In genomic region chr10:93494494-93494893, GRCh38 we compare ENCODE assay signal across 20 cellular contexts. TPM values are rescaled to one million over a fixed set of nuclear protein-coding genes. Genes with fewer than 3 reads are reported as not detected.
A peak's percentile ranks its signal among the peaks of the same experiment; 100 is the strongest.
DNase-seq lines count a peak whose midpoint lies in the region; ATAC-seq, FAIRE-seq and TF ChIP-seq lines count a peak whose summit lies in the region.
"Had no signal": no experiment of that assay in that cellular context is flagged by ENCODE, and none has a peak within 500 bp of the region (broad histone marks: within the 10 kb centered on the region; RNA-seq: fewer than 3 reads in every experiment).

No MANE protein-coding gene starts in this region.

- CTCF ChIA-PET in HCT116 (lab: Charles Lee) = interaction anchor here (1.6 kb wide), 1 partner anchor 11 kb away, joined by 6 read pairs; no protein-coding TSS in a partner anchor
- CTCF ChIA-PET in OCI-LY7 (lab: Charles Lee; ENCODE audit: unreplicated experiment) = no interaction called here
- CTCF ChIA-PET in HepG2 (lab: Yijun Ruan, JAX; ENCODE audit: low intra/inter-chr PET ratio, low total read pairs) = no interaction called here

- H4K20me1 ChIP-seq in HCT116 (ENCODE audit: insufficient read depth) (no peaks in the 10 kb centered on the region), OCI-LY7 (ENCODE audit: insufficient read depth, low read length) (0 out of 2 replicates have a peak, but pooled peaks cover 4% of the 10 kb centered on the region), HepG2 (ENCODE audit: insufficient read depth, low read length) (no peaks in the 10 kb centered on the region)

- H3K23ac ChIP-seq in mesenchymal stem cell (ENCODE audit: low read length in 2 of 2) = no peak overlapping the region

- H3K4me3 Mint-ChIP-seq in type B pancreatic cell = peak overlapping the region; percentile 19

- no peak overlapping the region for H3K18ac ChIP-seq in mesenchymal stem cell (ENCODE audit: low read depth in 1 of 2, low read length in 2 of 2)

- no peaks in the 10 kb centered on the region for H3K9me2 ChIP-seq in HCT116 (ENCODE audit: insufficient read depth)
- no peaks in the 10 kb centered on the region for H3K9me2 ChIP-seq in OCI-LY7 (ENCODE audit: insufficient read depth, low read length)

- no peak overlapping the region for H3K27ac Mint-ChIP-seq in type B pancreatic cell
- H3K27ac Mint-ChIP-seq: CD4-positive, alpha-beta memory T cell had no signal

- H3K36me3 Mint-ChIP-seq in type B pancreatic cell = no peaks in the 10 kb centered on the region

- BruUV-seq in HCT116 (replicated peaks; lab: Mats Ljungman, UMichigan) = no TSS peak
- no TSS peak for BruUV-seq in OCI-LY7 (replicated peaks; lab: Mats Ljungman, UMichigan)
- BruUV-seq in HepG2 (replicated peaks; lab: Mats Ljungman, UMichigan) = no TSS peak

- FAIRE-seq in HepG2 (lab: Jason Lieb, UNC) = no peak
- FAIRE-seq: GM12878, K562 had no signal

- H3K9ac ChIP-seq in HCT116 (ENCODE audit: low read length) (no peak overlapping the region), mesenchymal stem cell (ENCODE audit: low read length) (no peak overlapping the region), HepG2 (ENCODE audit: insufficient read depth, low read depth, low read length) (no peak overlapping the region)

- H3K9me3 Mint-ChIP-seq in type B pancreatic cell = no peaks in the 10 kb centered on the region
- H3K9me3 Mint-ChIP-seq: CD4-positive, alpha-beta memory T cell had no signal

- TF ChIP-seq EP300 in HepG2 (IDR thresholded peaks at IDR 0.05; ENCODE audit: low read depth in 2 of 2, low read length in 2 of 2) = no peak
- no peak for TF ChIP-seq EP300 in HepG2 (CRISPR knock-in tag; IDR thresholded peaks at IDR 0.05; ENCODE audit: borderline replicate concordance)

- no peak overlapping the region for H3K27ac ChIP-seq in HCT116 (ENCODE audit: low read depth, low read length)
- no peak overlapping the region for H3K27ac ChIP-seq in OCI-LY7 (ENCODE audit: low read depth, low read length, poor library complexity, severe bottlenecking)
- H3K27ac ChIP-seq in mesenchymal stem cell (ENCODE audit: low read length, poor library complexity, severe bottlenecking) = no peak overlapping the region
- H3K27ac ChIP-seq in aorta (ENCODE audit: low read depth in 1 of 2, low read length in 2 of 2) = no peak overlapping the region
- no peak overlapping the region for H3K27ac ChIP-seq in HepG2 (ENCODE audit: extremely low read length, insufficient read depth, low read length)
- H3K27ac ChIP-seq: C4-2B, HL-60 had no signal

- H2BK120ac ChIP-seq in mesenchymal stem cell (ENCODE audit: low read depth, low read length) = no peak overlapping the region

- ATAC-seq in HCT116 = no peak
- ATAC-seq in aorta (ENCODE audit: low FRiP score) = no peak
- ATAC-seq in HepG2 = no peak
- ATAC-seq: GM12878, K562 had no signal

- no peak overlapping the region for H2BK5ac ChIP-seq in mesenchymal stem cell (ENCODE audit: low read depth, low read length, poor library complexity, severe bottlenecking)

- H2AFZ ChIP-seq in HCT116 (ENCODE audit: low read depth, low read length, poor library complexity, severe bottlenecking) (peak overlapping the region; percentile 31), OCI-LY7 (ENCODE audit: low read length) (peak overlapping the region; percentile 90; the same call in 1 of the 2 replicates), mesenchymal stem cell (ENCODE audit: low read depth, low read length) (no peak overlapping the region), HepG2 (ENCODE audit: low read length) (no peak overlapping the region)

- no peaks in the 10 kb centered on the region for H3K27me3 Mint-ChIP-seq in type B pancreatic cell
- H3K27me3 Mint-ChIP-seq: CD4-positive, alpha-beta memory T cell had no signal

- H2BK12ac ChIP-seq in mesenchymal stem cell (ENCODE audit: low read length in 2 of 2) = no peak overlapping the region

- no peak overlapping the region for H4K8ac ChIP-seq in mesenchymal stem cell (ENCODE audit: low read length)

- RAD21 ChIA-PET in HCT116 (lab: Charles Lee; ENCODE audit: low non-redundant PET in 1 of 2, low total read pairs in 2 of 2, uncharacterized antibody in 2 of 2, unreplicated experiment in 2 of 2) = no interaction called here

- H3K27me3 ChIP-seq in HCT116 (ENCODE audit: insufficient read depth, low read length) (no peaks in the 10 kb centered on the region), mesenchymal stem cell (ENCODE audit: control insufficient read depth in 1 of 2, insufficient read depth in 1 of 2, low read length in 2 of 2) (no peaks in the 10 kb centered on the region), aorta (ENCODE audit: control insufficient read depth in 1 of 2, insufficient read depth in 2 of 2, low read length in 1 of 2) (no peaks in the 10 kb centered on the region), HepG2 (ENCODE audit: control insufficient read depth in 1 of 2, insufficient read depth in 2 of 2, low read length in 2 of 2) (no peaks in the 10 kb centered on the region; a peak in 2 of 5 replicates)

- no peak overlapping the region for H3K4ac ChIP-seq in mesenchymal stem cell (ENCODE audit: low read depth in 1 of 2, low read length in 2 of 2)

- H3K4me3 ChIP-seq in HCT116 (replicated peaks in 1 of 2; ENCODE audit: low read depth in 1 of 2, low read length in 2 of 2) (no peak overlapping the region), OCI-LY7 (ENCODE audit: low read depth, low read length, poor library complexity, severe bottlenecking) (no peak overlapping the region), mesenchymal stem cell (ENCODE audit: insufficient read depth in 1 of 2, low read depth in 1 of 2, low read length in 2 of 2) (no peak overlapping the region), aorta (ENCODE audit: low read length in 2 of 2) (no peak overlapping the region), HepG2 (replicated peaks in 1 of 3; ENCODE audit: insufficient read depth in 1 of 3, low read depth in 2 of 3, low read length in 3 of 3) (no peak overlapping the region)
- H3K4me3 ChIP-seq: GM12878, HAP-1, K562 had no signal

- H3K79me1 ChIP-seq in mesenchymal stem cell (replicated peaks; ENCODE audit: low read length, poor library complexity, severe bottlenecking) = peaks cover 3% of the 10 kb centered on the region

- no peaks in the 10 kb centered on the region for H3K36me3 ChIP-seq in HCT116 (ENCODE audit: control insufficient read depth in 1 of 2, insufficient read depth in 2 of 2, low read length in 2 of 2)
- H3K36me3 ChIP-seq in OCI-LY7 (ENCODE audit: insufficient read depth, low read length) = peaks cover 13% of the 10 kb centered on the region; the same call in 1 of the 2 replicates
- no peaks in the 10 kb centered on the region for H3K36me3 ChIP-seq in mesenchymal stem cell (ENCODE audit: control insufficient read depth in 1 of 2, insufficient read depth in 2 of 2, low read depth in 1 of 2, low read length in 2 of 2)
- no peaks in the 10 kb centered on the region for H3K36me3 ChIP-seq in aorta (ENCODE audit: control insufficient read depth in 1 of 2, insufficient read depth in 2 of 2, low read length in 1 of 2)
- H3K36me3 ChIP-seq in HepG2 (replicated peaks in 1 of 2; ENCODE audit: control insufficient read depth in 1 of 2, insufficient read depth in 2 of 2, low read length in 2 of 2) = no peaks in the 10 kb centered on the region

- no peak for TF ChIP-seq POLR2A in HCT116 (IDR thresholded peaks at IDR 0.05; ENCODE audit: borderline replicate concordance, extremely low read depth, insufficient read depth, insufficient read length)
- TF ChIP-seq POLR2A in HepG2 (IDR thresholded peaks at IDR 0.05; ENCODE audit: insufficient read depth in 1 of 2, low read depth in 2 of 2, low read length in 2 of 2) = no peak

- peak overlapping the region; percentile 49 for H2AK5ac ChIP-seq in mesenchymal stem cell (ENCODE audit: low read length, severe bottlenecking)

- intact Hi-C loops in HCT116 (cut with micrococcal nuclease) (no loop called here), OCI-LY7 (cut with micrococcal nuclease; ENCODE audit: unreplicated experiment) (no loop called here), aorta (cut with DNase I) (no loop called here), HepG2 (cut with micrococcal nuclease; ENCODE audit: unreplicated experiment) (no loop called here)

- no peak for TF ChIP-seq RAD21 in HCT116 (IDR thresholded peaks at IDR 0.05; ENCODE audit: low read depth)
- TF ChIP-seq RAD21 in HepG2 (CRISPR knock-in tag; IDR thresholded peaks at IDR 0.05) = no peak

- no peak overlapping the region for H2BK15ac ChIP-seq in mesenchymal stem cell (ENCODE audit: low read depth, poor library complexity, severe bottlenecking)

- no peak for TF ChIP-seq CTCF in HCT116 (IDR thresholded peaks at IDR 0.05 in 2 of 3, conservative IDR thresholded peaks at IDR 0.05 in 1 of 3; ENCODE audit: borderline replicate concordance in 1 of 3, insufficient read depth in 1 of 3, low read depth in 2 of 3, low read length in 2 of 3)
- no peak for TF ChIP-seq CTCF in OCI-LY7 (conservative IDR thresholded peaks at IDR 0.05; ENCODE audit: low read length)
- TF ChIP-seq CTCF in type B pancreatic cell (conservative IDR thresholded peaks at IDR 0.05) = no peak
- no peak for TF ChIP-seq CTCF in HepG2 (CRISPR knock-in tag; IDR thresholded peaks at IDR 0.05)

- POLR2A ChIA-PET in HCT116 (lab: Charles Lee) = interaction anchor here (1.3 kb wide), 1 partner anchor 8 kb away, joined by 5 read pairs; no protein-coding TSS in a partner anchor
- POLR2A ChIA-PET in OCI-LY7 (lab: Charles Lee) = interaction anchor here (0.6 to 0.7 kb wide), 4 partner anchors 131 to 1043 kb away, joined by 3 read pairs; no protein-coding TSS in a partner anchor
- POLR2A ChIA-PET in HepG2 (lab: Yijun Ruan, JAX) = no interaction called here

- in situ Hi-C loops in KBM-7 (cut with MboI; ENCODE audit: low pct_unique_long_range_greater_than_20kb, low sequenced_read_pairs) = no loop called here
- in situ Hi-C loops in HepG2 (cut with HindIII; ENCODE audit: extremely low pct_ligation_motif_present, low pct_unique_long_range_greater_than_20kb) = no loop called here

- H3K4me2 ChIP-seq in HCT116 (ENCODE audit: low read length) (no peak overlapping the region), OCI-LY7 (ENCODE audit: low read length) (no peak overlapping the region; the same call in 1 of the 2 replicates), mesenchymal stem cell (ENCODE audit: low read length, poor library complexity, severe bottlenecking) (no peak overlapping the region), HepG2 (ENCODE audit: low read depth, low read length) (no peak overlapping the region)

- H3K4me1 ChIP-seq in HCT116 (ENCODE audit: control insufficient read depth in 1 of 2, insufficient read depth in 2 of 2, low read length in 2 of 2) (peaks cover 8 to 20% of the 10 kb centered on the region in 2 experiments; a peak in 3 of 4 replicates), OCI-LY7 (ENCODE audit: insufficient read depth, low read length, poor library complexity, severe bottlenecking) (peaks cover 29% of the 10 kb centered on the region), mesenchymal stem cell (ENCODE audit: control insufficient read depth, insufficient read depth, low read depth, low read length) (no peaks in the 10 kb centered on the region), aorta (ENCODE audit: control insufficient read depth in 1 of 2, insufficient read depth in 2 of 2, low read length in 2 of 2) (no peaks in the 10 kb centered on the region), HepG2 (ENCODE audit: insufficient read depth, low read length) (peaks cover 40% of the 10 kb centered on the region)

- WGBS in mesenchymal stem cell = no CpG with 5 or more reads among the region's 2 CpGs
- 97 to 100% methylated on average over 2 of the region's 2 CpGs for WGBS in aorta, 2 donors
- 65% methylated on average over 2 of the region's 2 CpGs for WGBS in HepG2 (ENCODE audit: low lambda C conversion rate)

- H3K9me3 ChIP-seq in HCT116 (ENCODE audit: control insufficient read depth in 1 of 2, insufficient read depth in 1 of 2, low read depth in 1 of 2, low read length in 2 of 2) (no peaks in the 10 kb centered on the region), OCI-LY7 (ENCODE audit: low read length) (no peaks in the 10 kb centered on the region), mesenchymal stem cell (ENCODE audit: control insufficient read depth, low read length) (no peaks in the 10 kb centered on the region), aorta (ENCODE audit: control insufficient read depth, low read length) (no peaks in the 10 kb centered on the region), HepG2 (ENCODE audit: low read length) (no peaks in the 10 kb centered on the region)
- H3K9me3 ChIP-seq: HAP-1 had no signal

- H3K14ac ChIP-seq in mesenchymal stem cell (ENCODE audit: low read length in 2 of 2) = no peak overlapping the region

- no peak for DNase-seq in HCT116 (ENCODE audit: low read depth, low spot score)
- no peak for DNase-seq in OCI-LY7 (ENCODE audit: low spot score)
- no peak for DNase-seq in mesenchymal stem cell
- no peak for DNase-seq in type B pancreatic cell (ENCODE audit: extremely low spot score, unreplicated experiment)
- DNase-seq in KBM-7 = no peak
- DNase-seq in aorta = no peak
- DNase-seq in DMS 273 (lab: John Stamatoyannopoulos, UW; ENCODE audit: unreplicated experiment) = no peak
- no peak for DNase-seq in HepG2 (ENCODE audit: low spot score)
- DNase-seq: ACHN; CD4-positive, alpha-beta memory T cell; DMS 273 treated with DMSO at 0.1 percent for 48 hours; DMS53; DND-41; EL; IMR-90 had no signal

- H3K79me2 ChIP-seq in HCT116 (ENCODE audit: insufficient read depth, low read length) (peaks cover 31% of the 10 kb centered on the region), OCI-LY7 (ENCODE audit: insufficient read depth, low read depth, low read length) (peaks cover 29% of the 10 kb centered on the region), HepG2 (ENCODE audit: insufficient read depth, low read length) (peaks cover 1% of the 10 kb centered on the region)

- no peak overlapping the region for H4K91ac ChIP-seq in mesenchymal stem cell (ENCODE audit: low read length)

- peaks cover 13% of the 10 kb centered on the region for H3K4me1 Mint-ChIP-seq in type B pancreatic cell (ENCODE audit: unreplicated experiment)

RNA-seq across cellular contexts. Expression of gene CEP55, which starts 1.9 kb away (rescaled TPM):
- total RNA-seq in HCT116 (2021; ENCODE audit: unreplicated experiment) (63.7 TPM), OCI-LY7 (2022) (68.3 and 75.2 TPM in 2 replicates), type B pancreatic cell (ENCODE audit: low replicate concordance) (7.4 and 14.8 TPM in 2 replicates), aorta (1 to 10 TPM in 1 of 2 donors, under 1 TPM in 1; 0.55 to 1.4 TPM), HepG2 (2016; rRNA removed; fragmentation: Illumina TruSeq; extraction: Trizol) (17.1 and 27.3 TPM in 2 replicates)
- polyA plus RNA-seq in HCT116 (2012) = 24.8 and 38.0 TPM in 2 replicates
- 64.5 and 83.0 TPM in 2 replicates for total RNA-seq in OCI-LY7 (2014; rRNA removed; shearing (Covaris generic))
- polyA plus RNA-seq in mesenchymal stem cell (2013, experiment 1 of 2) = 8.3 TPM
- 8.3 TPM for polyA plus RNA-seq in mesenchymal stem cell (2013, experiment 2 of 2)
- polyA plus RNA-seq in aorta (1 to 10 TPM in 1 of 2 donors, under 1 TPM in 1; 0.43 to 2.8 TPM), HepG2 (2011; rRNA removed) (3.4 and 6.5 TPM in 2 replicates)
- 3.8 and 5.0 TPM in 2 replicates for total RNA-seq in HepG2 (2016; cell fraction: cytosol; rRNA removed; fragmentation: Illumina TruSeq; extraction: Trizol; ENCODE audit: low read depth)
- 18.0 and 28.7 TPM in 2 replicates for total RNA-seq in HepG2 (2016; cell fraction: insoluble cytoplasmic fraction; rRNA removed; fragmentation: Illumina TruSeq; extraction: Trizol)
- total RNA-seq in HepG2 (2016; cell fraction: membrane; rRNA removed; fragmentation: Illumina TruSeq; extraction: Trizol) = 10.4 and 11.4 TPM in 2 replicates
- 10.3 and 12.4 TPM in 2 replicates for total RNA-seq in HepG2 (2016; cell fraction: nucleus; rRNA removed; fragmentation: Illumina TruSeq; extraction: Trizol)
- polyA plus RNA-seq in HepG2 (2011; cell fraction: cytosol; rRNA removed) = 2.6 and 2.7 TPM in 2 replicates
- polyA plus RNA-seq in HepG2 (2011; cell fraction: nucleus; rRNA removed) = 1.4 and 1.8 TPM in 2 replicates
- 3.0 and 6.8 TPM in 2 replicates for polyA plus RNA-seq in HepG2 (2012)
- polyA plus RNA-seq in HepG2 (2016; cell fraction: cytosol; fragmentation: Illumina TruSeq; extraction: Trizol; ENCODE audit: low read depth) = 3.0 and 3.1 TPM in 2 replicates
- 27.1 and 27.6 TPM in 2 replicates for polyA plus RNA-seq in HepG2 (2016; cell fraction: insoluble cytoplasmic fraction; fragmentation: Illumina TruSeq; extraction: Trizol; ENCODE audit: low read depth)
- 6.9 and 8.0 TPM in 2 replicates for polyA plus RNA-seq in HepG2 (2016; cell fraction: membrane; fragmentation: Illumina TruSeq; extraction: Trizol; ENCODE audit: low read depth)
- 15.8 and 16.1 TPM in 2 replicates for polyA plus RNA-seq in HepG2 (2016; cell fraction: nucleus; fragmentation: Illumina TruSeq; extraction: Trizol; ENCODE audit: insufficient read depth, low read depth)
- polyA minus RNA-seq in HepG2 (2011; rRNA and poly(A)+ RNA removed; ENCODE audit: low replicate concordance) = 2.4 and 15.2 TPM in 2 replicates
- 4.1 and 4.6 TPM in 2 replicates for polyA minus RNA-seq in HepG2 (2011; cell fraction: cytosol; rRNA and poly(A)+ RNA removed)
- 3.7 and 4.6 TPM in 2 replicates for polyA minus RNA-seq in HepG2 (2011; cell fraction: nucleus; rRNA and poly(A)+ RNA removed)

RNA-seq across cellular contexts. Expression of gene MYOF, which starts 12.4 kb away (rescaled TPM):
- total RNA-seq in HCT116 (2021; ENCODE audit: unreplicated experiment) = 250 TPM
- 119 and 134 TPM in 2 replicates for polyA plus RNA-seq in HCT116 (2012)
- not detected in 2 replicates for total RNA-seq in OCI-LY7 (2014; rRNA removed; shearing (Covaris generic))
- total RNA-seq in OCI-LY7 (2022) = 0.30 and 0.42 TPM in 2 replicates
- 151 TPM for polyA plus RNA-seq in mesenchymal stem cell (2013, experiment 1 of 2)
- polyA plus RNA-seq in mesenchymal stem cell (2013, experiment 2 of 2) = 144 TPM
- total RNA-seq in type B pancreatic cell (ENCODE audit: low replicate concordance) = 49.4 and 79.8 TPM in 2 replicates
- total RNA-seq in aorta = 100 to 1,000 TPM; 226 to 242 TPM
- 10 to 100 TPM; 13.4 to 26.4 TPM for polyA plus RNA-seq in aorta
- total RNA-seq in HepG2 (2016; rRNA removed; fragmentation: Illumina TruSeq; extraction: Trizol) = 0.42 and 0.66 TPM in 2 replicates
- total RNA-seq in HepG2 (2016; cell fraction: cytosol; rRNA removed; fragmentation: Illumina TruSeq; extraction: Trizol; ENCODE audit: low read depth) = not detected in 2 replicates
- total RNA-seq in HepG2 (2016; cell fraction: insoluble cytoplasmic fraction; rRNA removed; fragmentation: Illumina TruSeq; extraction: Trizol) = 0.56 and 0.71 TPM in 2 replicates
- total RNA-seq in HepG2 (2016; cell fraction: membrane; rRNA removed; fragmentation: Illumina TruSeq; extraction: Trizol) = 0.06 and 0.14 TPM in 2 replicates
- 0.60 and 0.68 TPM in 2 replicates for total RNA-seq in HepG2 (2016; cell fraction: nucleus; rRNA removed; fragmentation: Illumina TruSeq; extraction: Trizol)
- 0.17 and 0.18 TPM in 2 replicates for polyA plus RNA-seq in HepG2 (2011; rRNA removed)
- 0.13 and 0.23 TPM in 2 replicates for polyA plus RNA-seq in HepG2 (2011; cell fraction: cytosol; rRNA removed)
- polyA plus RNA-seq in HepG2 (2011; cell fraction: nucleus; rRNA removed) = 0.29 and 0.52 TPM in 2 replicates
- polyA plus RNA-seq in HepG2 (2012) = 0.08 and 0.13 TPM in 2 replicates
- polyA plus RNA-seq in HepG2 (2016; cell fraction: cytosol; fragmentation: Illumina TruSeq; extraction: Trizol; ENCODE audit: low read depth) = 0.03 and 0.08 TPM in 2 replicates
- 0.35 and 0.50 TPM in 2 replicates for polyA plus RNA-seq in HepG2 (2016; cell fraction: insoluble cytoplasmic fraction; fragmentation: Illumina TruSeq; extraction: Trizol; ENCODE audit: low read depth)
- polyA plus RNA-seq in HepG2 (2016; cell fraction: membrane; fragmentation: Illumina TruSeq; extraction: Trizol; ENCODE audit: low read depth) = 0.03 and 0.05 TPM in 2 replicates
- 0.85 and 0.89 TPM in 2 replicates for polyA plus RNA-seq in HepG2 (2016; cell fraction: nucleus; fragmentation: Illumina TruSeq; extraction: Trizol; ENCODE audit: insufficient read depth, low read depth)
- polyA minus RNA-seq in HepG2 (2011; rRNA and poly(A)+ RNA removed; ENCODE audit: low replicate concordance) = 0.12 and 47.0 TPM in 2 replicates
- polyA minus RNA-seq in HepG2 (2011; cell fraction: cytosol; rRNA and poly(A)+ RNA removed) = 0.62 and 0.79 TPM in 2 replicates
- 0.37 and 0.77 TPM in 2 replicates for polyA minus RNA-seq in HepG2 (2011; cell fraction: nucleus; rRNA and poly(A)+ RNA removed)
- polyA plus RNA-seq: CD4-positive, alpha-beta memory T cell had no signal

Comparison
In these comparisons a context has a peak if more than half of its experiments do, and no peak if none do; other contexts are left out.
1. H2AFZ ChIP-seq: peak in HCT116 (single experiment) and OCI-LY7 (single experiment); none in mesenchymal stem cell (single experiment) and HepG2 (single experiment).
2. RNA of gene MYOF, which starts 12.4 kb away (total RNA-seq): 250 TPM in HCT116 (single experiment), 226 to 242 TPM in aorta and 49.4 to 79.8 TPM in type B pancreatic cell; 0.06 to 0.71 TPM in HepG2 and 0.30 to 0.42 TPM in OCI-LY7; every median in the first group is over 10 times any median in the second.